In the genomic region with DNA sequence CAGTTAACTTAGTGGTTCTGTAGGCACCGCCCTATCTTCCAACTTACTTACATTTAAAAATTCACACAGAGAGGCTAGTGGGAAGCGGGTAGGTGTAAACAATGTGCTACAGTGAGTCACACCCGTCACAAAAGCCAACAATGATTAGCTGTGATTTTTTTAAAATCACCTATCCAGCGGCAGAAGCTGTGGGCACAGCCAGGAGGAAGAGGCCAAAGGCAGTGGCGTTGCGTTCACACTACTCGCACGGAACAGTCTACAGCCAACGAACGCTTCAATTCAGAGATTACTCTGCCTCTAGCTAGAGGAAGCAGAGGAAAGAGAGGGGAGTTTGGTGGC, we compare ENCODE assay signal across 8 cellular contexts. TPM values are rescaled to one million over a fixed set of nuclear protein-coding genes. Genes with fewer than 3 reads are reported as not detected.
A peak's percentile ranks its signal among the peaks of the same experiment; 100 is the strongest.
DNase-seq lines count a peak whose midpoint lies in the region; ATAC-seq and TF ChIP-seq lines count a peak whose summit lies in the region.

No MANE protein-coding gene starts in this region.

- peaks cover 56% of the 10 kb centered on the region for H3K27me3 Mint-ChIP-seq in CD4-positive, CD25-positive, alpha-beta regulatory T cell
- peaks cover 54% of the 10 kb centered on the region for H3K27me3 Mint-ChIP-seq in activated CD4-positive, alpha-beta memory T cell treated with anti-CD3 and anti-CD28 coated beads for 36 hours

- H3K4me2 ChIP-seq in skeletal muscle satellite cell (ENCODE audit: low read length) = peak overlapping the region; percentile 100

- peak overlapping the region; percentile 20 to 83 (median 70) for H3K4me3 Mint-ChIP-seq in CD4-positive, CD25-positive, alpha-beta regulatory T cell
- H3K4me3 Mint-ChIP-seq in activated CD4-positive, alpha-beta memory T cell treated with anti-CD3 and anti-CD28 coated beads for 36 hours = peak overlapping the region; percentile 68

- peaks cover 36% of the 10 kb centered on the region for H3K27me3 ChIP-seq in CD4-positive, CD25-positive, alpha-beta regulatory T cell (ENCODE audit: control insufficient read depth, insufficient read depth, low read length)
- H3K27me3 ChIP-seq in right atrium auricular region (no peaks in the 10 kb centered on the region), skeletal muscle satellite cell (ENCODE audit: control insufficient read depth, insufficient read depth, low read length) (peaks cover 5% of the 10 kb centered on the region)

- H3K36me3 Mint-ChIP-seq in CD4-positive, CD25-positive, alpha-beta regulatory T cell = no peaks in the 10 kb centered on the region
- peaks cover 2% of the 10 kb centered on the region for H3K36me3 Mint-ChIP-seq in activated CD4-positive, alpha-beta memory T cell treated with anti-CD3 and anti-CD28 coated beads for 36 hours

- POLR2A ChIA-PET in activated CD4-positive, alpha-beta memory T cell treated with anti-CD3 and anti-CD28 coated beads for 36 hours (lab: Charles Lee) = no interaction called here

- TF ChIP-seq CTCF in right atrium auricular region (IDR thresholded peaks at IDR 0.05) = no peak

- no peaks in the 10 kb centered on the region for H3K9me3 ChIP-seq in CD4-positive, CD25-positive, alpha-beta regulatory T cell (ENCODE audit: control insufficient read depth in 2 of 2, low read length in 2 of 2)
- no peaks in the 10 kb centered on the region for H3K9me3 ChIP-seq in right atrium auricular region
- no peaks in the 10 kb centered on the region for H3K9me3 ChIP-seq in skeletal muscle satellite cell (replicated peaks; ENCODE audit: low read length)

- H3K27ac Mint-ChIP-seq in CD4-positive, CD25-positive, alpha-beta regulatory T cell = peak overlapping the region in 1 of 3 donors; percentile 69
- H3K27ac Mint-ChIP-seq in activated CD4-positive, alpha-beta memory T cell treated with anti-CD3 and anti-CD28 coated beads for 36 hours = no peak overlapping the region

- peak overlapping the region; percentile 63 for H3K9ac ChIP-seq in skeletal muscle satellite cell (ENCODE audit: low read depth, low read length)

- peak; percentile 17 to 18 for ATAC-seq in CD4-positive, CD25-positive, alpha-beta regulatory T cell (ENCODE audit: low read depth in 2 of 2)
- peak; percentile 22 for ATAC-seq in GM19438 (IDR thresholded peaks at IDR 0.05; ENCODE audit: low read depth, unreplicated experiment)
- peak; percentile 36 for ATAC-seq in HG03442 (IDR thresholded peaks at IDR 0.05; ENCODE audit: unreplicated experiment)

- no peak overlapping the region for H3K27ac ChIP-seq in CD4-positive, CD25-positive, alpha-beta regulatory T cell (ENCODE audit: insufficient read depth, low read length, poor library complexity, severe bottlenecking)
- H3K27ac ChIP-seq in right atrium auricular region = peak overlapping the region; percentile 73 to 79

- peaks cover 0 to 14% (median 2%) of the 10 kb centered on the region in 7 donors for H3K9me3 Mint-ChIP-seq in CD4-positive, CD25-positive, alpha-beta regulatory T cell
- H3K9me3 Mint-ChIP-seq in activated CD4-positive, alpha-beta memory T cell treated with anti-CD3 and anti-CD28 coated beads for 36 hours = no peaks in the 10 kb centered on the region

- H3K4me1 ChIP-seq in CD4-positive, CD25-positive, alpha-beta regulatory T cell (ENCODE audit: control insufficient read depth, insufficient read depth, low read length, poor library complexity, severe bottlenecking) = peaks cover 5% of the 10 kb centered on the region
- H3K4me1 ChIP-seq in right atrium auricular region (peaks cover 0 to 38% of the 10 kb centered on the region in 2 donors), skeletal muscle satellite cell (ENCODE audit: control insufficient read depth, insufficient read depth, low read length) (peaks cover 7% of the 10 kb centered on the region)

- CTCF ChIA-PET in activated CD4-positive, alpha-beta memory T cell treated with anti-CD3 and anti-CD28 coated beads for 36 hours (lab: Charles Lee) = no interaction called here

- intact Hi-C loops in activated CD4-positive, alpha-beta memory T cell treated with anti-CD3 and anti-CD28 coated beads for 36 hours (cut with micrococcal nuclease) = no loop called here

- H3K4me1 Mint-ChIP-seq in CD4-positive, CD25-positive, alpha-beta regulatory T cell = peaks cover 5 to 32% (median 19%) of the 10 kb centered on the region in 4 donors
- peaks cover 22% of the 10 kb centered on the region for H3K4me1 Mint-ChIP-seq in activated CD4-positive, alpha-beta memory T cell treated with anti-CD3 and anti-CD28 coated beads for 36 hours (ENCODE audit: low read depth)

- peak in 1 of 3 donors; percentile 1 for DNase-seq in CD4-positive, CD25-positive, alpha-beta regulatory T cell
- no peak for DNase-seq in activated CD4-positive, alpha-beta memory T cell treated with anti-CD3 and anti-CD28 coated beads for 36 hours
- DNase-seq in right atrium auricular region (ENCODE audit: low spot score) (no peak), HK-2 (ENCODE audit: unreplicated experiment) (no peak), GOT3 (lab: John Stamatoyannopoulos, UW) (no peak)

- H3K4me3 ChIP-seq in CD4-positive, CD25-positive, alpha-beta regulatory T cell (ENCODE audit: low read depth, low read length) = peak overlapping the region; percentile 26
- peak overlapping the region; percentile 50 to 68 for H3K4me3 ChIP-seq in right atrium auricular region
- peak overlapping the region; percentile 90 for H3K4me3 ChIP-seq in skeletal muscle satellite cell (ENCODE audit: low read length)

- H3K36me3 ChIP-seq in CD4-positive, CD25-positive, alpha-beta regulatory T cell (ENCODE audit: control insufficient read depth, insufficient read depth, low read length) = no peaks in the 10 kb centered on the region
- no peaks in the 10 kb centered on the region for H3K36me3 ChIP-seq in right atrium auricular region
- no peaks in the 10 kb centered on the region for H3K36me3 ChIP-seq in skeletal muscle satellite cell (ENCODE audit: insufficient read depth, low read length)

RNA-seq across cellular contexts. Expression of a gene that starts 2.5 kb away (rescaled TPM):
- total RNA-seq in CD4-positive, CD25-positive, alpha-beta regulatory T cell = not detected
- not detected for polyA plus RNA-seq in CD4-positive, CD25-positive, alpha-beta regulatory T cell
- not detected for total RNA-seq in activated CD4-positive, alpha-beta memory T cell treated with anti-CD3 and anti-CD28 coated beads for 36 hours
- 1 to 10 TPM; 1.3 to 2.4 TPM for total RNA-seq in right atrium auricular region
- 5.6 and 5.7 TPM in 2 replicates for total RNA-seq in skeletal muscle satellite cell (2012; rRNA removed)

Comparison
In these comparisons a context has a peak if more than half of its experiments do, and no peak if none do; other contexts are left out.
1. H3K4me3 ChIP-seq: peak in every context shown above with its lines; median percentile 90 in skeletal muscle satellite cell; 59 in right atrium auricular region; 26 in CD4-positive, CD25-positive, alpha-beta regulatory T cell.